1 cellular context compared by ENCODE assay signal in the genomic region with DNA sequence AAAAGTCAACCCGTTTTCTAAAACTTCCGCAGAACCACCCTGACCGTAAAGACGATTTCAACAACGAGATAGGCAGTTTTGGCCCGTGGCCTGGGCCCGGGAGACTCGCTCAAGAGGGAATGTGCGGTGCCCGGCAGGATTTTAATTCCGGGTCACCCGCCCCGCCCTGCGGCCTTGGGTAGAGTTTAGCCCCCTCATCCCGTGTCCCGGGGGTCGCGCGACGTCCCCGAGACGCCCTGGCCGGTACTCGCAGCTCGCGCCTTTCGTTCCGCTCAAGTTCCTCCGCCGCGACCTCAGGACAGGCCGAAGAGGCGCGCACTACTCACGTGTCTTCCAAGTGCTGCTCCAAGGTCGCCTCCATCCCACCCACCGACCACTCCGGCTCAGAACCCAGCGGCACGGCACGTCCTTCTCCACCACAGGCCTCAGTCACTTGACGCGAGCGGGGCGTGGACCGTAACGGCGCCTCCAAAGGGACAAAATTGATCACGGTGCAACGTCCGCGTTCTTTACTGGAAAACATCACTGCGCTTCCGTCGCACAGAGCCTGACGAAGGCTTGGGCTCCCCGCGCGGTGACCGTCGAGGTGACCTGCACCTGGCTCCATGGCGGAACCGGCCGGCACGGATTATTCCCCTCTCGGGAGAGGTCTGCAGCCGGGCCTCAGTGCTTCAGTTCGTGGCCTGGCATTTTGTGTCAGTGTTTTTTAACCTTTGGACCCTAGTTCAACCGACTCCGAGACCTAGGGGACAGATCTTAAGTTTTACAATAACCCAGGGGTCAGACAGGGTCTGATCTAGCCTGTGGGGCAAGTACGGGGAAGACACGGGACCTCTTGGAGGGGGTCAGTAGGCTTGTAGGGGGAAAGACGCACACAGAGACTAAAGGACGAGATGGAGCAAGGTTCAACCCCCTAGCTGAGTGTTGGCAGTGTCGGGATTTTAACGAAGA.
TF ChIP-seq lines count a peak whose summit lies in the region.

A gene (minus strand): TSS at position 435 of the 951 bp plus-strand sequence. CDS start 74 bp downstream, at position 361.

TF ChIP-seq in HepG2, 621 proteins besides CTCF, POLR2A, EP300 and RAD21 (continued from another document and continues in another):
- TF ChIP-seq, protein P1, sequence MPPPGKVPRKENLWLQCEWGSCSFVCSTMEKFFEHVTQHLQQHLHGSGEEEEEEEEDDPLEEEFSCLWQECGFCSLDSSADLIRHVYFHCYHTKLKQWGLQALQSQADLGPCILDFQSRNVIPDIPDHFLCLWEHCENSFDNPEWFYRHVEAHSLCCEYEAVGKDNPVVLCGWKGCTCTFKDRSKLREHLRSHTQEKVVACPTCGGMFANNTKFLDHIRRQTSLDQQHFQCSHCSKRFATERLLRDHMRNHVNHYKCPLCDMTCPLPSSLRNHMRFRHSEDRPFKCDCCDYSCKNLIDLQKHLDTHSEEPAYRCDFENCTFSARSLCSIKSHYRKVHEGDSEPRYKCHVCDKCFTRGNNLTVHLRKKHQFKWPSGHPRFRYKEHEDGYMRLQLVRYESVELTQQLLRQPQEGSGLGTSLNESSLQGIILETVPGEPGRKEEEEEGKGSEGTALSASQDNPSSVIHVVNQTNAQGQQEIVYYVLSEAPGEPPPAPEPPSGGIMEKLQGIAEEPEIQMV (CRISPR knock-in tag; IDR thresholded peaks at IDR 0.05; ENCODE audit: low read depth) = peak; percentile 98
- TF ChIP-seq SPEN (CRISPR knock-in tag; IDR thresholded peaks at IDR 0.05; ENCODE audit: low read depth) (peak; percentile 99), YY1 (IDR thresholded peaks at IDR 0.05; ENCODE audit: insufficient read depth, insufficient replicate concordance, low read depth, low read length) (peak; percentile 85), MED13 (CRISPR knock-in tag; IDR thresholded peaks at IDR 0.05) (peak; percentile 80; the same call in 1 of the 2 replicates), PHF8 (CRISPR knock-in tag; IDR thresholded peaks at IDR 0.05) (peak; percentile 99), ZNF546 (CRISPR knock-in tag; conservative IDR thresholded peaks at IDR 0.05) (0 out of 2 replicates have a peak, but pooled peaks have one; percentile 52), KAT7 (CRISPR knock-in tag; IDR thresholded peaks at IDR 0.05; ENCODE audit: borderline replicate concordance) (peak; percentile 93), U2AF1 (optimal IDR thresholded peaks at IDR 0.05; ENCODE audit: low read depth, low read length) (no peak), ZNF703 (CRISPR knock-in tag; IDR thresholded peaks at IDR 0.05; ENCODE audit: borderline replicate concordance) (peak; percentile 61; the same call in 1 of the 2 replicates), ZNF556 (CRISPR knock-in tag; IDR thresholded peaks at IDR 0.05; ENCODE audit: borderline replicate concordance) (peak; percentile 98), ZBTB20 (CRISPR knock-in tag; IDR thresholded peaks at IDR 0.05; ENCODE audit: borderline replicate concordance, low read depth) (peak; percentile 90), SP2 (CRISPR knock-in tag; IDR thresholded peaks at IDR 0.05) (peak; percentile 68), NFATC3 (CRISPR knock-in tag; IDR thresholded peaks at IDR 0.05) (no peak; the same call in 1 of the 2 replicates), ZNF777 (CRISPR knock-in tag; IDR thresholded peaks at IDR 0.05) (peak; percentile 98), NCOR1 (IDR thresholded peaks at IDR 0.05; ENCODE audit: borderline replicate concordance, low read length) (peak; percentile 84; the same call in 1 of the 2 replicates), DR1 (CRISPR knock-in tag; IDR thresholded peaks at IDR 0.05) (peak; percentile 82), ZFP62 (CRISPR knock-in tag; IDR thresholded peaks at IDR 0.05) (no peak), ZNF256 (CRISPR knock-in tag; conservative IDR thresholded peaks at IDR 0.05) (peak; percentile 63; the same call in 1 of the 2 replicates), CCAR2 (optimal IDR thresholded peaks at IDR 0.05; ENCODE audit: low read depth, low read length) (no peak), CBX1 (IDR thresholded peaks at IDR 0.05; ENCODE audit: low read depth) (peak; percentile 86), ZNF878 (CRISPR knock-in tag; IDR thresholded peaks at IDR 0.05) (peak; percentile 85; the same call in 1 of the 2 replicates), YEATS2 (CRISPR knock-in tag; IDR thresholded peaks at IDR 0.05; ENCODE audit: borderline replicate concordance) (peak; percentile 95)
- TF ChIP-seq, protein P2, sequence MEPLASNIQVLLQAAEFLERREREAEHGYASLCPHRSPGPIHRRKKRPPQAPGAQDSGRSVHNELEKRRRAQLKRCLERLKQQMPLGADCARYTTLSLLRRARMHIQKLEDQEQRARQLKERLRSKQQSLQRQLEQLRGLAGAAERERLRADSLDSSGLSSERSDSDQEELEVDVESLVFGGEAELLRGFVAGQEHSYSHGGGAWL (CRISPR knock-in tag; IDR thresholded peaks at IDR 0.05) = peak; percentile 92
- TF ChIP-seq, protein P3, sequence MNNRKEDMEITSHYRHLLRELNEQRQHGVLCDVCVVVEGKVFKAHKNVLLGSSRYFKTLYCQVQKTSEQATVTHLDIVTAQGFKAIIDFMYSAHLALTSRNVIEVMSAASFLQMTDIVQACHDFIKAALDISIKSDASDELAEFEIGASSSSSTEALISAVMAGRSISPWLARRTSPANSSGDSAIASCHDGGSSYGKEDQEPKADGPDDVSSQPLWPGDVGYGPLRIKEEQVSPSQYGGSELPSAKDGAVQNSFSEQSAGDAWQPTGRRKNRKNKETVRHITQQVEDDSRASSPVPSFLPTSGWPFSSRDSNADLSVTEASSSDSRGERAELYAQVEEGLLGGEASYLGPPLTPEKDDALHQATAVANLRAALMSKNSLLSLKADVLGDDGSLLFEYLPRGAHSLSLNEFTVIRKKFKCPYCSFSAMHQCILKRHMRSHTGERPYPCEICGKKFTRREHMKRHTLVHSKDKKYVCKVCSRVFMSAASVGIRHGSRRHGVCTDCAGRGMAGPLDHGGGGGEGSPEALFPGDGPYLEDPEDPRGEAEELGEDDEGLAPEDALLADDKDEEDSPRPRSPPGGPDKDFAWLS (CRISPR knock-in tag; IDR thresholded peaks at IDR 0.05; ENCODE audit: borderline replicate concordance) = peak; percentile 93; the same call in 1 of the 2 replicates
- TF ChIP-seq, protein P4, sequence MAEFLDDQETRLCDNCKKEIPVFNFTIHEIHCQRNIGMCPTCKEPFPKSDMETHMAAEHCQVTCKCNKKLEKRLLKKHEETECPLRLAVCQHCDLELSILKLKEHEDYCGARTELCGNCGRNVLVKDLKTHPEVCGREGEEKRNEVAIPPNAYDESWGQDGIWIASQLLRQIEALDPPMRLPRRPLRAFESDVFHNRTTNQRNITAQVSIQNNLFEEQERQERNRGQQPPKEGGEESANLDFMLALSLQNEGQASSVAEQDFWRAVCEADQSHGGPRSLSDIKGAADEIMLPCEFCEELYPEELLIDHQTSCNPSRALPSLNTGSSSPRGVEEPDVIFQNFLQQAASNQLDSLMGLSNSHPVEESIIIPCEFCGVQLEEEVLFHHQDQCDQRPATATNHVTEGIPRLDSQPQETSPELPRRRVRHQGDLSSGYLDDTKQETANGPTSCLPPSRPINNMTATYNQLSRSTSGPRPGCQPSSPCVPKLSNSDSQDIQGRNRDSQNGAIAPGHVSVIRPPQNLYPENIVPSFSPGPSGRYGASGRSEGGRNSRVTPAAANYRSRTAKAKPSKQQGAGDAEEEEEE (CRISPR knock-in tag; IDR thresholded peaks at IDR 0.05; ENCODE audit: borderline replicate concordance) = peak; percentile 93; the same call in 1 of the 2 replicates
- TF ChIP-seq, protein P5, sequence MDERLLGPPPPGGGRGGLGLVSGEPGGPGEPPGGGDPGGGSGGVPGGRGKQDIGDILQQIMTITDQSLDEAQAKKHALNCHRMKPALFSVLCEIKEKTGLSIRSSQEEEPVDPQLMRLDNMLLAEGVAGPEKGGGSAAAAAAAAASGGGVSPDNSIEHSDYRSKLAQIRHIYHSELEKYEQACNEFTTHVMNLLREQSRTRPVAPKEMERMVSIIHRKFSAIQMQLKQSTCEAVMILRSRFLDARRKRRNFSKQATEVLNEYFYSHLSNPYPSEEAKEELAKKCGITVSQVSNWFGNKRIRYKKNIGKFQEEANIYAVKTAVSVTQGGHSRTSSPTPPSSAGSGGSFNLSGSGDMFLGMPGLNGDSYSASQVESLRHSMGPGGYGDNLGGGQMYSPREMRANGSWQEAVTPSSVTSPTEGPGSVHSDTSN (CRISPR knock-in tag; IDR thresholded peaks at IDR 0.05) = peak; percentile 11; the same call in 1 of the 2 replicates
- TF ChIP-seq, protein P6, sequence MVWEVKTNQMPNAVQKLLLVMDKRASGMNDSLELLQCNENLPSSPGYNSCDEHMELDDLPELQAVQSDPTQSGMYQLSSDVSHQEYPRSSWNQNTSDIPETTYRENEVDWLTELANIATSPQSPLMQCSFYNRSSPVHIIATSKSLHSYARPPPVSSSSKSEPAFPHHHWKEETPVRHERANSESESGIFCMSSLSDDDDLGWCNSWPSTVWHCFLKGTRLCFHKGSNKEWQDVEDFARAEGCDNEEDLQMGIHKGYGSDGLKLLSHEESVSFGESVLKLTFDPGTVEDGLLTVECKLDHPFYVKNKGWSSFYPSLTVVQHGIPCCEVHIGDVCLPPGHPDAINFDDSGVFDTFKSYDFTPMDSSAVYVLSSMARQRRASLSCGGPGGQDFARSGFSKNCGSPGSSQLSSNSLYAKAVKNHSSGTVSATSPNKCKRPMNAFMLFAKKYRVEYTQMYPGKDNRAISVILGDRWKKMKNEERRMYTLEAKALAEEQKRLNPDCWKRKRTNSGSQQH (CRISPR knock-in tag; IDR thresholded peaks at IDR 0.05; ENCODE audit: low read depth) = peak; percentile 91
- TF ChIP-seq, protein P7, sequence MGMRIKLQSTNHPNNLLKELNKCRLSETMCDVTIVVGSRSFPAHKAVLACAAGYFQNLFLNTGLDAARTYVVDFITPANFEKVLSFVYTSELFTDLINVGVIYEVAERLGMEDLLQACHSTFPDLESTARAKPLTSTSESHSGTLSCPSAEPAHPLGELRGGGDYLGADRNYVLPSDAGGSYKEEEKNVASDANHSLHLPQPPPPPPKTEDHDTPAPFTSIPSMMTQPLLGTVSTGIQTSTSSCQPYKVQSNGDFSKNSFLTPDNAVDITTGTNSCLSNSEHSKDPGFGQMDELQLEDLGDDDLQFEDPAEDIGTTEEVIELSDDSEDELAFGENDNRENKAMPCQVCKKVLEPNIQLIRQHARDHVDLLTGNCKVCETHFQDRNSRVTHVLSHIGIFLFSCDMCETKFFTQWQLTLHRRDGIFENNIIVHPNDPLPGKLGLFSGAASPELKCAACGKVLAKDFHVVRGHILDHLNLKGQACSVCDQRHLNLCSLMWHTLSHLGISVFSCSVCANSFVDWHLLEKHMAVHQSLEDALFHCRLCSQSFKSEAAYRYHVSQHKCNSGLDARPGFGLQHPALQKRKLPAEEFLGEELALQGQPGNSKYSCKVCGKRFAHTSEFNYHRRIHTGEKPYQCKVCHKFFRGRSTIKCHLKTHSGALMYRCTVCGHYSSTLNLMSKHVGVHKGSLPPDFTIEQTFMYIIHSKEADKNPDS (CRISPR knock-in tag; IDR thresholded peaks at IDR 0.05) = no peak
- TF ChIP-seq, protein P8, sequence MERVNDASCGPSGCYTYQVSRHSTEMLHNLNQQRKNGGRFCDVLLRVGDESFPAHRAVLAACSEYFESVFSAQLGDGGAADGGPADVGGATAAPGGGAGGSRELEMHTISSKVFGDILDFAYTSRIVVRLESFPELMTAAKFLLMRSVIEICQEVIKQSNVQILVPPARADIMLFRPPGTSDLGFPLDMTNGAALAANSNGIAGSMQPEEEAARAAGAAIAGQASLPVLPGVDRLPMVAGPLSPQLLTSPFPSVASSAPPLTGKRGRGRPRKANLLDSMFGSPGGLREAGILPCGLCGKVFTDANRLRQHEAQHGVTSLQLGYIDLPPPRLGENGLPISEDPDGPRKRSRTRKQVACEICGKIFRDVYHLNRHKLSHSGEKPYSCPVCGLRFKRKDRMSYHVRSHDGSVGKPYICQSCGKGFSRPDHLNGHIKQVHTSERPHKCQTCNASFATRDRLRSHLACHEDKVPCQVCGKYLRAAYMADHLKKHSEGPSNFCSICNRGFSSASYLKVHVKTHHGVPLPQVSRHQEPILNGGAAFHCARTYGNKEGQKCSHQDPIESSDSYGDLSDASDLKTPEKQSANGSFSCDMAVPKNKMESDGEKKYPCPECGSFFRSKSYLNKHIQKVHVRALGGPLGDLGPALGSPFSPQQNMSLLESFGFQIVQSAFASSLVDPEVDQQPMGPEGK (CRISPR knock-in tag; IDR thresholded peaks at IDR 0.05) = peak; percentile 38; the same call in 1 of the 2 replicates
- TF ChIP-seq, protein P9, sequence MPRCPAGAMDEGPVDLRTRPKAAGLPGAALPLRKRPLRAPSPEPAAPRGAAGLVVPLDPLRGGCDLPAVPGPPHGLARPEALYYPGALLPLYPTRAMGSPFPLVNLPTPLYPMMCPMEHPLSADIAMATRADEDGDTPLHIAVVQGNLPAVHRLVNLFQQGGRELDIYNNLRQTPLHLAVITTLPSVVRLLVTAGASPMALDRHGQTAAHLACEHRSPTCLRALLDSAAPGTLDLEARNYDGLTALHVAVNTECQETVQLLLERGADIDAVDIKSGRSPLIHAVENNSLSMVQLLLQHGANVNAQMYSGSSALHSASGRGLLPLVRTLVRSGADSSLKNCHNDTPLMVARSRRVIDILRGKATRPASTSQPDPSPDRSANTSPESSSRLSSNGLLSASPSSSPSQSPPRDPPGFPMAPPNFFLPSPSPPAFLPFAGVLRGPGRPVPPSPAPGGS (CRISPR knock-in tag; IDR thresholded peaks at IDR 0.05) = peak; percentile 93; the same call in 1 of the 2 replicates
- TF ChIP-seq, protein P10, sequence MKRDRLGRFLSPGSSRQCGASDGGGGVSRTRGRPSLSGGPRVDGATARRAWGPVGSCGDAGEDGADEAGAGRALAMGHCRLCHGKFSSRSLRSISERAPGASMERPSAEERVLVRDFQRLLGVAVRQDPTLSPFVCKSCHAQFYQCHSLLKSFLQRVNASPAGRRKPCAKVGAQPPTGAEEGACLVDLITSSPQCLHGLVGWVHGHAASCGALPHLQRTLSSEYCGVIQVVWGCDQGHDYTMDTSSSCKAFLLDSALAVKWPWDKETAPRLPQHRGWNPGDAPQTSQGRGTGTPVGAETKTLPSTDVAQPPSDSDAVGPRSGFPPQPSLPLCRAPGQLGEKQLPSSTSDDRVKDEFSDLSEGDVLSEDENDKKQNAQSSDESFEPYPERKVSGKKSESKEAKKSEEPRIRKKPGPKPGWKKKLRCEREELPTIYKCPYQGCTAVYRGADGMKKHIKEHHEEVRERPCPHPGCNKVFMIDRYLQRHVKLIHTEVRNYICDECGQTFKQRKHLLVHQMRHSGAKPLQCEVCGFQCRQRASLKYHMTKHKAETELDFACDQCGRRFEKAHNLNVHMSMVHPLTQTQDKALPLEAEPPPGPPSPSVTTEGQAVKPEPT (CRISPR knock-in tag; IDR thresholded peaks at IDR 0.05; ENCODE audit: low read depth) = peak; percentile 87; the same call in 1 of the 2 replicates
- TF ChIP-seq, protein P11, sequence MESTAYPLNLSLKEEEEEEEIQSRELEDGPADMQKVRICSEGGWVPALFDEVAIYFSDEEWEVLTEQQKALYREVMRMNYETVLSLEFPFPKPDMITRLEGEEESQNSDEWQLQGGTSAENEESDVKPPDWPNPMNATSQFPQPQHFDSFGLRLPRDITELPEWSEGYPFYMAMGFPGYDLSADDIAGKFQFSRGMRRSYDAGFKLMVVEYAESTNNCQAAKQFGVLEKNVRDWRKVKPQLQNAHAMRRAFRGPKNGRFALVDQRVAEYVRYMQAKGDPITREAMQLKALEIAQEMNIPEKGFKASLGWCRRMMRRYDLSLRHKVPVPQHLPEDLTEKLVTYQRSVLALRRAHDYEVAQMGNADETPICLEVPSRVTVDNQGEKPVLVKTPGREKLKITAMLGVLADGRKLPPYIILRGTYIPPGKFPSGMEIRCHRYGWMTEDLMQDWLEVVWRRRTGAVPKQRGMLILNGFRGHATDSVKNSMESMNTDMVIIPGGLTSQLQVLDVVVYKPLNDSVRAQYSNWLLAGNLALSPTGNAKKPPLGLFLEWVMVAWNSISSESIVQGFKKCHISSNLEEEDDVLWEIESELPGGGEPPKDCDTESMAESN (CRISPR knock-in tag; conservative IDR thresholded peaks at IDR 0.05) = peak; percentile 95
